7 cellular contexts compared by ENCODE assay signal in genomic region chr2:109782446-109782993, GRCh38. TPM values are rescaled to one million over a fixed set of nuclear protein-coding genes. Genes with fewer than 3 reads are reported as not detected.
A peak's percentile ranks its signal among the peaks of the same experiment; 100 is the strongest.
DNase-seq lines count a peak whose midpoint lies in the region; ATAC-seq and TF ChIP-seq lines count a peak whose summit lies in the region.
"Not testable (repeated sequence)": the region's sequence is repeated elsewhere in the genome, so short reads cannot be mapped to it uniquely, and the experiment has no call there.

No MANE protein-coding gene starts in this region.

- TF ChIP-seq EP300 in gastroesophageal sphincter (IDR thresholded peaks at IDR 0.05): not testable (repeated sequence)

- H3K27me3 ChIP-seq in gastroesophageal sphincter; heart right ventricle; right lobe of liver; thoracic aorta (replicated peaks; ENCODE audit: insufficient read depth): not testable (repeated sequence)

- intact Hi-C loops in Right ventricle myocardium superior (cut with DNase I); heart right ventricle (cut with DNase I); left ventricle myocardium superior (cut with micrococcal nuclease); right lobe of liver (cut with DNase I): not testable (repeated sequence)

- ATAC-seq in gastroesophageal sphincter (peak; percentile 90), Right ventricle myocardium superior (ENCODE audit: poor library complexity) (peak; percentile 88), heart right ventricle (peak; percentile 34 to 86 (median 70)), left ventricle myocardium superior (peak; percentile 89), left lobe of liver (peak; percentile 94), right lobe of liver (peak; percentile 84 to 93 (median 91)), thoracic aorta (ENCODE audit: insufficient number of reproducible peaks, low FRiP score, low read depth) (peak; percentile 47)

- H3K27ac ChIP-seq in gastroesophageal sphincter, heart right ventricle, right lobe of liver, thoracic aorta: not testable (repeated sequence)

- DNase-seq in Right ventricle myocardium superior; heart right ventricle; left ventricle myocardium superior; left lobe of liver (ENCODE audit: low spot score); right lobe of liver; thoracic aorta (ENCODE audit: low spot score): not testable (repeated sequence)

- not testable (repeated sequence) for TF ChIP-seq POLR2A in gastroesophageal sphincter (IDR thresholded peaks at IDR 0.05); right lobe of liver (IDR thresholded peaks at IDR 0.05)

- H3K4me1 ChIP-seq in gastroesophageal sphincter; heart right ventricle; right lobe of liver; thoracic aorta (ENCODE audit: control insufficient read depth in 1 of 2, low read depth in 2 of 2): not testable (repeated sequence)

- H3K9me3 ChIP-seq in gastroesophageal sphincter, heart right ventricle, right lobe of liver, thoracic aorta: not testable (repeated sequence)

- H3K36me3 ChIP-seq in gastroesophageal sphincter, heart right ventricle, right lobe of liver, thoracic aorta: not testable (repeated sequence)

- H3K4me3 ChIP-seq in gastroesophageal sphincter, heart right ventricle, right lobe of liver, thoracic aorta: not testable (repeated sequence)

- TF ChIP-seq CTCF in gastroesophageal sphincter (IDR thresholded peaks at IDR 0.05); heart right ventricle (IDR thresholded peaks at IDR 0.05); right lobe of liver (IDR thresholded peaks at IDR 0.05); thoracic aorta (IDR thresholded peaks at IDR 0.05): not testable (repeated sequence)

- whole genome bisulfite sequencing in gastroesophageal sphincter (ENCODE audit: low coverage in 1 of 2), 2 donors: no CpG with 5 or more reads among the region's 2 CpGs
- no CpG with 5 or more reads among the region's 2 CpGs for WGBS in heart right ventricle, 2 donors
- WGBS in right lobe of liver (ENCODE audit: insufficient coverage, low coverage, low lambda C conversion rate, missing lambda C conversion rate): no CpG with 5 or more reads among the region's 2 CpGs

RNA-seq across cellular contexts. Expression of gene RGPD5, which starts 11.6 kb away (rescaled TPM):
- 10 to 100 TPM; 13.6 to 52.6 (median 33.4) TPM for total RNA-seq in gastroesophageal sphincter
- 35.9 TPM for total RNA-seq in Right ventricle myocardium superior
- total RNA-seq in heart right ventricle: 10 to 100 TPM; 14.6 to 34.8 (median 20.0) TPM
- 10 to 100 TPM in 1 of 2 donors, 1 to 10 TPM in 1; 2.2 to 11.9 TPM for polyA plus RNA-seq in heart right ventricle
- total RNA-seq in left ventricle myocardium superior: 21.0 TPM
- 28.7 TPM for total RNA-seq in left lobe of liver
- total RNA-seq in right lobe of liver: 10 to 100 TPM in 4 of 6 experiments, 1 to 10 TPM in 2; 7.1 to 25.9 (median 18.4) TPM
- total RNA-seq in thoracic aorta: 100 to 1,000 TPM in 1 of 2 donors, 10 to 100 TPM in 1; 85.5 to 133 TPM
